Comparison of ENCODE assay signal across 22 cellular contexts in the genomic region with DNA sequence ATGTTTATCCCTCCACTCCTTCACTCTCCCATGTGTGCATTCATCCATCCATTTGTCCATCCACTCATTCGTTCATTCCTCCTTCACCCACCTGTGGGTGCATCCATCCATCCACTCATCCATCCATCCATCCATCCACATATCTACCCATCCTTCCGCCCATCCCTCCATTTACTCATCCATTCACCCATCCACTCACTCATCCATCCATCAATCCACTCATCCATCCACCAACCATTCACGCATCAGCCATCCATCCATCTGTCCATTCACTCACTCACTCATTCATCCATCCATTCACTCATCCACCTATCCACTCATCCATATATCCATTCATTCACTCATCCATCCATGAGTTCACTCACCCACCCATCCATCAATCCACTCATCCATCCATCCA. TPM values are rescaled to one million over a fixed set of nuclear protein-coding genes. Genes with fewer than 3 reads are reported as not detected.
DNase-seq lines count a peak whose midpoint lies in the region; ATAC-seq, FAIRE-seq and TF ChIP-seq lines count a peak whose summit lies in the region.
"Had no signal": no experiment of that assay in that cellular context is flagged by ENCODE, and none has a peak within 500 bp of the region (broad histone marks: within the 10 kb centered on the region; RNA-seq: fewer than 3 reads in every experiment).

No MANE protein-coding gene starts in this region.

- H3K27me3 ChIP-seq in IMR-90 (ENCODE audit: control insufficient read depth, insufficient read depth, low read length) (peaks cover 60% of the 10 kb centered on the region), K562 (ENCODE audit: control insufficient read depth in 2 of 2, insufficient read depth in 2 of 2, low read length in 2 of 2) (peaks cover 31 to 75% of the 10 kb centered on the region in 2 experiments; a peak in 3 of 5 replicates), esophagus (ENCODE audit: control insufficient read depth in 1 of 2, insufficient read depth in 2 of 2, low read length in 2 of 2) (no peaks in the 10 kb centered on the region), suprapubic skin (peaks cover 66% of the 10 kb centered on the region)

- DNase-seq in IMR-90 (no peak), K562 (ENCODE audit: extremely low read depth in 1 of 4, low spot score in 3 of 4) (no peak), suprapubic skin (ENCODE audit: low spot score in 2 of 2) (no peak), HPDE6-E6E7 (ENCODE audit: extremely low spot score) (no peak)
- DNase-seq: ACHN; BE2C; CD4-positive, CD25-positive, alpha-beta regulatory T cell; CD8-positive, alpha-beta memory T cell; COR-L47; DMS 273 treated with DMSO at 0.1 percent for 48 hours; DMS53; DND-41; EL had no signal

- no peak overlapping the region for H2AFZ ChIP-seq in IMR-90 (replicated peaks; ENCODE audit: low read length, poor library complexity)
- no peak overlapping the region for H2AFZ ChIP-seq in K562 (ENCODE audit: low read depth, low read length)

- no peak for TF ChIP-seq RAD21 in IMR-90 (IDR thresholded peaks at IDR 0.05; ENCODE audit: low read length)
- TF ChIP-seq RAD21 in K562 (CRISPR knock-in tag; conservative IDR thresholded peaks at IDR 0.05 in 1 of 2, IDR thresholded peaks at IDR 0.05 in 1 of 2), result no peak

- no peak for TF ChIP-seq EP300 in K562 (IDR thresholded peaks at IDR 0.05; ENCODE audit: low read length)
- TF ChIP-seq EP300 in suprapubic skin (IDR thresholded peaks at IDR 0.05), result no peak

- no peak overlapping the region for H2AK9ac ChIP-seq in IMR-90 (replicated peaks; ENCODE audit: low read depth, low read length, poor library complexity)

- no peaks in the 10 kb centered on the region for H3K4me1 ChIP-seq in IMR-90 (ENCODE audit: control insufficient read depth, insufficient read depth, low read length)
- peaks cover 0 to 22% of the 10 kb centered on the region in 2 experiments; a peak in 3 of 5 replicates for H3K4me1 ChIP-seq in K562 (replicated peaks in 1 of 2; ENCODE audit: control insufficient read depth in 2 of 2, insufficient read depth in 2 of 2, low read length in 2 of 2)
- peaks cover 0 to 29% of the 10 kb centered on the region in 2 donors for H3K4me1 ChIP-seq in esophagus (ENCODE audit: control insufficient read depth in 2 of 2, insufficient read depth in 2 of 2, low read length in 1 of 2)
- H3K4me1 ChIP-seq in suprapubic skin, result peaks cover 23% of the 10 kb centered on the region
- H3K4me1 ChIP-seq: BE2C, HAP-1 had no signal

- no peak overlapping the region for H3K56ac ChIP-seq in IMR-90 (ENCODE audit: extremely low read depth, insufficient read depth, low read length)

- no peaks in the 10 kb centered on the region for H3K79me2 ChIP-seq in K562 (ENCODE audit: control insufficient read depth, insufficient read depth, low read length)

- H4K20me1 ChIP-seq in IMR-90 (ENCODE audit: insufficient read depth, low read length), result no peaks in the 10 kb centered on the region
- peaks cover 21% of the 10 kb centered on the region for H4K20me1 ChIP-seq in K562 (replicated peaks; ENCODE audit: control insufficient read depth, insufficient read depth, low read length)

- H2BK15ac ChIP-seq in IMR-90 (ENCODE audit: low read depth, low read length), result no peak overlapping the region

- in situ Hi-C loops in IMR-90 (cut with MboI; ENCODE audit: low sequenced_read_pairs), result no loop called here
- in situ Hi-C loops in K562 (cut with MboI), result no loop called here

- no peaks in the 10 kb centered on the region for H3K36me3 ChIP-seq in IMR-90 (ENCODE audit: control insufficient read depth, insufficient read depth, low read length)
- no peaks in the 10 kb centered on the region for H3K36me3 ChIP-seq in K562 (ENCODE audit: control insufficient read depth, insufficient read depth, low read length)
- H3K36me3 ChIP-seq in esophagus (ENCODE audit: control insufficient read depth in 2 of 2, insufficient read depth in 2 of 2, low read length in 1 of 2), result no peaks in the 10 kb centered on the region
- H3K36me3 ChIP-seq in suprapubic skin, result no peaks in the 10 kb centered on the region
- H3K36me3 ChIP-seq: BE2C, HAP-1 had no signal

- H4K8ac ChIP-seq in IMR-90 (ENCODE audit: low read depth in 2 of 2, low read length in 2 of 2), result no peak overlapping the region

- no peak for ATAC-seq in IMR-90 (ENCODE audit: low read depth)
- no peak for ATAC-seq in K562
- ATAC-seq in HG02678 (IDR thresholded peaks at IDR 0.05; ENCODE audit: unreplicated experiment), result no peak
- ATAC-seq in GM18907 (IDR thresholded peaks at IDR 0.05; ENCODE audit: unreplicated experiment), result no peak
- ATAC-seq: GM12878 had no signal

- H3K18ac ChIP-seq in IMR-90 (ENCODE audit: low read depth, low read length), result no peak overlapping the region

- H3K23ac ChIP-seq in IMR-90 (ENCODE audit: low read depth, low read length), result no peak overlapping the region

- TF ChIP-seq POLR2A in IMR-90 (IDR thresholded peaks at IDR 0.05; ENCODE audit: low read depth, low read length) (no peak), K562 (conservative IDR thresholded peaks at IDR 0.05) (no peak), suprapubic skin (IDR thresholded peaks at IDR 0.05) (no peak)

- H2BK5ac ChIP-seq in IMR-90 (ENCODE audit: low read depth, low read length, poor library complexity, severe bottlenecking), result peak overlapping the region; percentile 9

- H4K5ac ChIP-seq in IMR-90 (ENCODE audit: low read depth, low read length), result no peak overlapping the region

- no peak overlapping the region for H3K4me3 ChIP-seq in IMR-90 (ENCODE audit: insufficient read depth, low read depth, low read length)
- H3K4me3 ChIP-seq in K562, result no peak overlapping the region
- H3K4me3 ChIP-seq in esophagus (ENCODE audit: low read depth in 1 of 2, low read length in 2 of 2), result no peak overlapping the region
- H3K4me3 ChIP-seq in suprapubic skin, result no peak overlapping the region
- H3K4me3 ChIP-seq: GM12878, HAP-1 had no signal

- H4K91ac ChIP-seq in IMR-90 (ENCODE audit: insufficient read depth, low read depth, low read length), result no peak overlapping the region

- H3K14ac ChIP-seq in IMR-90 (replicated peaks; ENCODE audit: low read depth, low read length), result no peak overlapping the region

- no peak overlapping the region for H3K27ac ChIP-seq in IMR-90 (ENCODE audit: insufficient read depth, low read length)
- H3K27ac ChIP-seq in K562 (ENCODE audit: extremely low read depth, low read depth, low read length), result no peak overlapping the region
- H3K27ac ChIP-seq in esophagus (ENCODE audit: low read depth in 2 of 2, low read length in 1 of 2), result peak overlapping the region; percentile 38 to 87
- peak overlapping the region; percentile 46 for H3K27ac ChIP-seq in suprapubic skin
- H3K27ac ChIP-seq: HL-60, KMS-11 had no signal

- no peak for FAIRE-seq in K562 (lab: Jason Lieb, UNC)
- FAIRE-seq: A204.1, GM12878, GM19239 had no signal

- intact Hi-C loops in IMR-90 (cut with micrococcal nuclease), result no loop called here
- intact Hi-C loops in K562 (cut with micrococcal nuclease), result no loop called here

- no peak overlapping the region for H3K4ac ChIP-seq in IMR-90 (ENCODE audit: low read depth, low read length)

- H3K4me2 ChIP-seq in IMR-90 (ENCODE audit: low read depth, low read length) (no peak overlapping the region), K562 (ENCODE audit: insufficient read depth, low read length) (no peak overlapping the region)
- H3K4me2 ChIP-seq: KMS-11 had no signal

- H3K9me3 ChIP-seq in IMR-90 (ENCODE audit: control insufficient read depth, insufficient read depth, low read length) (no peaks in the 10 kb centered on the region), K562 (replicated peaks; ENCODE audit: control insufficient read depth, insufficient read depth, low read depth, low read length) (no peaks in the 10 kb centered on the region), esophagus (ENCODE audit: control insufficient read depth in 2 of 2, insufficient read depth in 1 of 2, low read depth in 1 of 2, low read length in 1 of 2) (peaks cover 0 to 4% of the 10 kb centered on the region in 2 donors), suprapubic skin (no peaks in the 10 kb centered on the region)
- H3K9me3 ChIP-seq: BE2C, HAP-1 had no signal

- H3K9me1 ChIP-seq in IMR-90 (ENCODE audit: insufficient read depth, low read length) (no peaks in the 10 kb centered on the region), K562 (ENCODE audit: control insufficient read depth, insufficient read depth, low read length) (no peaks in the 10 kb centered on the region)

- TF ChIP-seq CTCF in IMR-90 (conservative IDR thresholded peaks at IDR 0.05; ENCODE audit: low read depth, low read length), result no peak
- no peak for TF ChIP-seq CTCF in K562 (IDR thresholded peaks at IDR 0.05 in 2 of 3, conservative IDR thresholded peaks at IDR 0.05 in 1 of 3; ENCODE audit: insufficient read depth in 2 of 3, low read depth in 1 of 3, low read length in 3 of 3)
- no peak for TF ChIP-seq CTCF in suprapubic skin (IDR thresholded peaks at IDR 0.05)

- no TSS peak for BruUV-seq in IMR-90 (replicated peaks; lab: Mats Ljungman, UMichigan)
- BruUV-seq in K562 (replicated peaks; lab: Mats Ljungman, UMichigan), result no TSS peak

- POLR2A ChIA-PET in IMR-90 (lab: Charles Lee; ENCODE audit: unreplicated experiment), result no interaction called here
- POLR2A ChIA-PET in K562 (lab: Yijun Ruan, JAX), result interaction anchor here (0.7 to 0.9 kb wide), 5 partner anchors 15 to 103 kb away, joined by 3 read pairs; no protein-coding TSS in a partner anchor

- no peak overlapping the region for H2BK120ac ChIP-seq in IMR-90 (ENCODE audit: low read depth, low read length)

- WGBS in IMR-90 (ENCODE audit: extremely low coverage in 2 of 2, insufficient read length in 1 of 2), 2 experiments, result 57 to 100% methylated on average over 1 to 3 of the region's 3 CpGs
- WGBS in K562 (ENCODE audit: insufficient coverage, low coverage, missing lambda C conversion rate), result 4% methylated on average over 3 of the region's 3 CpGs
- 82 to 91% methylated on average over 3 of the region's 3 CpGs for WGBS in esophagus, 2 donors
- WGBS in suprapubic skin, result 88% methylated on average over 3 of the region's 3 CpGs

- no peak overlapping the region for H2AK5ac ChIP-seq in IMR-90 (ENCODE audit: low read depth, low read length)

- no peaks in the 10 kb centered on the region for H3K79me1 ChIP-seq in IMR-90 (ENCODE audit: low read depth in 1 of 2, low read length in 2 of 2)

- no peak overlapping the region for H3K9ac ChIP-seq in IMR-90 (ENCODE audit: low read depth, low read length)
- H3K9ac ChIP-seq in K562 (ENCODE audit: insufficient read depth in 1 of 2, low read depth in 2 of 2, low read length in 2 of 2), result no peak overlapping the region
- H3K9ac ChIP-seq: KMS-11 had no signal

- dilution Hi-C loops in IMR-90 (cut with HindIII; ENCODE audit: low sequenced_read_pairs, unreplicated experiment), result no loop called here

- CTCF ChIA-PET in IMR-90 (lab: Yijun Ruan, JAX) (no interaction called here), K562 (lab: Yijun Ruan, JAX; ENCODE audit: low intra/inter-chr PET ratio) (no interaction called here)

- H2BK20ac ChIP-seq in IMR-90 (ENCODE audit: low read depth, low read length), result no peak overlapping the region

RNA-seq across cellular contexts. Expression of a gene that starts 7.3 kb away (rescaled TPM):
- 0.56 and 0.72 TPM in 2 replicates for total RNA-seq in IMR-90 (2012; rRNA removed)
- polyA plus RNA-seq in IMR-90 (2012; rRNA removed), result 1.3 and 1.5 TPM in 2 replicates
- 1.0 and 1.8 TPM in 2 replicates for polyA plus RNA-seq in IMR-90 (2012; cell fraction: cytosol; rRNA removed)
- 2.0 and 2.3 TPM in 2 replicates for polyA plus RNA-seq in IMR-90 (2012; cell fraction: nucleus; rRNA removed; ENCODE audit: low replicate concordance)
- total RNA-seq in K562 (2011; cell fraction: chromatin; rRNA removed; ENCODE audit: low replicate concordance), result 2.7 and 4.4 TPM in 2 replicates
- 4.6 and 5.5 TPM in 2 replicates for total RNA-seq in K562 (2011; cell fraction: nucleolus; rRNA removed)
- 3.2 and 4.1 TPM in 2 replicates for total RNA-seq in K562 (2011; cell fraction: nucleoplasm; rRNA removed)
- 4.7 and 6.7 TPM in 2 replicates for total RNA-seq in K562 (2014; rRNA removed)
- total RNA-seq in K562 (2014; rRNA removed; fragmentation: Illumina TruSeq; extraction: Trizol), result 1.3 and 1.5 TPM in 2 replicates
- total RNA-seq in K562 (2015; rRNA removed; fragmentation: Illumina TruSeq; extraction: Trizol), result 2.1 and 2.9 TPM in 2 replicates
- total RNA-seq in K562 (2021), result 4.0 and 4.4 TPM in 2 replicates
- polyA plus RNA-seq in K562 (2011; rRNA removed), result 2.6 and 3.7 TPM in 2 replicates
- 3.0 and 6.6 TPM in 2 replicates for polyA plus RNA-seq in K562 (2011; cell fraction: cytosol; rRNA removed)
- polyA plus RNA-seq in K562 (2011; cell fraction: nucleus; rRNA removed), result 4.7 and 8.2 TPM in 2 replicates
- 3.0 and 3.6 TPM in 2 replicates for polyA plus RNA-seq in K562 (2012)
- 3.6 and 3.7 TPM in 2 replicates for polyA plus RNA-seq in K562 (2014; fragmentation: Illumina TruSeq; extraction: Trizol)
- not detected for polyA plus RNA-seq in K562 (2014; fragmentation: Nextera tagmentation; extraction: Ambion mirVana)
- 5.8 and 7.3 TPM in 2 replicates for polyA plus RNA-seq in K562 (2014; rRNA removed)
- polyA minus RNA-seq in K562 (2011; rRNA and poly(A)+ RNA removed), result 0.99 and 1.2 TPM in 2 replicates
- 0.82 and 2.1 TPM in 2 replicates for polyA minus RNA-seq in K562 (2011; cell fraction: cytosol; rRNA and poly(A)+ RNA removed)
- polyA minus RNA-seq in K562 (2011; cell fraction: nucleus; rRNA and poly(A)+ RNA removed), result 3.0 and 3.6 TPM in 2 replicates
- polyA plus RNA-seq in esophagus, result 1 to 10 TPM; 1.9 to 4.4 TPM
- 1 to 10 TPM; 3.7 to 5.9 (median 4.3) TPM for total RNA-seq in suprapubic skin

Comparison
In these comparisons a context has a peak if more than half of its experiments do, and no peak if none do; other contexts are left out.
1. H3K27ac ChIP-seq: peak in esophagus (2 of 2) and suprapubic skin (single experiment); none in IMR-90 (single experiment) and K562 (single experiment).